In genomic region chr6:4350571-4351505, GRCh38 we compare ENCODE assay signal across 14 cellular contexts.
DNase-seq lines count a peak whose midpoint lies in the region; ATAC-seq and TF ChIP-seq lines count a peak whose summit lies in the region.
"Had no signal": no experiment of that assay in that cellular context is flagged by ENCODE, and none has a peak within 500 bp of the region (broad histone marks: within the 10 kb centered on the region; RNA-seq: fewer than 3 reads in every experiment).

No MANE protein-coding gene starts in this region.

- peak overlapping the region in 11 of 12 donors; percentile 55 to 86 (median 79) for H3K27ac ChIP-seq in heart left ventricle
- peak overlapping the region; percentile 46 for H3K27ac ChIP-seq in lower lobe of right lung
- peak overlapping the region; percentile 52 for H3K27ac ChIP-seq in upper lobe of right lung

- H3K36me3 ChIP-seq in heart left ventricle = no peaks in the 10 kb centered on the region
- no peaks in the 10 kb centered on the region for H3K36me3 ChIP-seq in lower lobe of right lung
- H3K36me3 ChIP-seq in upper lobe of right lung = no peaks in the 10 kb centered on the region

- DNase-seq in heart left ventricle = peak in 4 of 5 donors; percentile 55 to 80 (median 68)
- DNase-seq in cardiac septum (ENCODE audit: low spot score) = no peak
- peak; percentile 97 for DNase-seq in dermis microvascular lymphatic vessel endothelial cell (ENCODE audit: low read depth in 2 of 2)
- no peak for DNase-seq in lower lobe of right lung
- DNase-seq in upper lobe of right lung = no peak
- DNase-seq in activated CD8-positive, alpha-beta memory T cell treated with anti-CD3 and anti-CD28 coated beads for 24 hours = no peak
- DNase-seq in NCI-H1092 (lab: John Stamatoyannopoulos, UW) = no peak
- DNase-seq: activated CD4-positive, alpha-beta T cell treated with anti-CD3 and anti-CD28 coated beads, Interleukin-2, amount 50 U/mL, for 4 hours; activated naive CD4-positive, alpha-beta T cell treated with anti-CD3 and anti-CD28 coated beads, Interleukin-2, amount 50 U/mL, for 16 hours; DND-41; effector CD8-positive, alpha-beta T cell; NCI-H748 treated with DMSO at 0.1 percent for 48 hours; stimulated activated naive B cell treated with anti-CD40 and anti-IgM and Interleukin-4, amounts not matched to agents 10 μg/mL and 1 μg/mL and 100 μg/mL, for 72 hours had no signal

- peak in 3 of 4 donors; percentile 16 to 72 (median 25) for ATAC-seq in heart left ventricle
- ATAC-seq in lower lobe of right lung = no peak
- no peak for ATAC-seq in upper lobe of right lung
- ATAC-seq in GM21367 (IDR thresholded peaks at IDR 0.05; ENCODE audit: unreplicated experiment) = no peak
- ATAC-seq: stimulated activated naive B cell treated with anti-CD40 and anti-IgM and Interleukin-4, amounts not matched to agents 10 μg/mL and 1 μg/mL and 100 μg/mL, for 72 hours had no signal

- intact Hi-C loops in heart left ventricle (cut with DNase I) = loop anchor here in 4 of 10 donors (2.0 to 10.0 kb wide), 7 partner anchors 30 to 586 kb away; partner anchors contain the start of gene CDYL (in 2 of the 4)
- intact Hi-C loops in cardiac septum (cut with DNase I) = loop anchor here (5.0 to 10.0 kb wide), 3 partner anchors 34 to 454 kb away; partner anchors contain the start of gene CDYL
- intact Hi-C loops in lower lobe of right lung (cut with DNase I) = no loop called here
- intact Hi-C loops in upper lobe of right lung (cut with DNase I) = no loop called here

- no peaks in the 10 kb centered on the region for H3K27me3 ChIP-seq in heart left ventricle
- no peaks in the 10 kb centered on the region for H3K27me3 ChIP-seq in lower lobe of right lung (ENCODE audit: low read depth)
- no peaks in the 10 kb centered on the region for H3K27me3 ChIP-seq in upper lobe of right lung

- TF ChIP-seq POLR2A in heart left ventricle (IDR thresholded peaks at IDR 0.05) = no peak

- 59 to 68% (median 63%) methylated on average over 8 of the region's 8 CpGs for WGBS in heart left ventricle, 4 donors

- no peaks in the 10 kb centered on the region for H3K9me3 ChIP-seq in heart left ventricle
- H3K9me3 ChIP-seq in lower lobe of right lung = no peaks in the 10 kb centered on the region
- H3K9me3 ChIP-seq in upper lobe of right lung = no peaks in the 10 kb centered on the region

- TF ChIP-seq CTCF in heart left ventricle (IDR thresholded peaks at IDR 0.05) (no peak), lower lobe of right lung (IDR thresholded peaks at IDR 0.05) (no peak), upper lobe of right lung (IDR thresholded peaks at IDR 0.05) (no peak)

- H3K4me3 ChIP-seq in heart left ventricle = no peak overlapping the region
- no peak overlapping the region for H3K4me3 ChIP-seq in lower lobe of right lung
- H3K4me3 ChIP-seq in upper lobe of right lung = no peak overlapping the region

- H3K4me1 ChIP-seq in heart left ventricle = peaks cover 0 to 39% (median 24%) of the 10 kb centered on the region in 12 donors
- peaks cover 23% of the 10 kb centered on the region for H3K4me1 ChIP-seq in lower lobe of right lung
- H3K4me1 ChIP-seq in upper lobe of right lung = peaks cover 10% of the 10 kb centered on the region

Comparison
In these comparisons a context has a peak if more than half of its experiments do, and no peak if none do; other contexts are left out.
1. DNase-seq: peak in heart left ventricle (4 of 5) and dermis microvascular lymphatic vessel endothelial cell (2 of 2); none in cardiac septum (single experiment), lower lobe of right lung (single experiment), upper lobe of right lung (single experiment), activated CD8-positive, alpha-beta memory T cell treated with anti-CD3 and anti-CD28 coated beads for 24 hours (single experiment) and NCI-H1092 (single experiment).
2. ATAC-seq: peak in heart left ventricle (3 of 4); none in lower lobe of right lung (0 of 2), upper lobe of right lung (single experiment) and GM21367 (single experiment).
3. Peak in every context shown above with its lines, with median percentiles within 50 percentile points of each other: H3K27ac ChIP-seq.